In genomic region chr1:231867607-231868006, GRCh38 we compare ENCODE assay signal across 23 cellular contexts.
DNase-seq lines count a peak whose midpoint lies in the region; ATAC-seq and TF ChIP-seq lines count a peak whose summit lies in the region.
"Had no signal": no experiment of that assay in that cellular context is flagged by ENCODE, and none has a peak within 500 bp of the region (broad histone marks: within the 10 kb centered on the region; RNA-seq: fewer than 3 reads in every experiment).

No MANE protein-coding gene starts in this region.

- H2BK5ac ChIP-seq in IMR-90 (ENCODE audit: low read depth, low read length, poor library complexity, severe bottlenecking) = no peak overlapping the region

- H3K79me1 ChIP-seq in IMR-90 (ENCODE audit: low read depth in 1 of 2, low read length in 2 of 2) = no peaks in the 10 kb centered on the region

- no peak overlapping the region for H3K18ac ChIP-seq in IMR-90 (ENCODE audit: low read depth, low read length)

- CTCF ChIA-PET in IMR-90 (lab: Yijun Ruan, JAX) = interaction anchor here (1.2 to 1.4 kb wide), 2 partner anchors 190 to 762 kb away, joined by 3 to 4 read pairs; partner anchors contain the start of gene SIPA1L2
- CTCF ChIA-PET in WTC11 (lab: Charles Lee) = interaction anchor here (0.7 to 2.4 kb wide), 5 partner anchors 11 to 413 kb away, joined by 3 to 10 read pairs (median 4); no protein-coding TSS in a partner anchor

- no peak overlapping the region for H2BK15ac ChIP-seq in IMR-90 (ENCODE audit: low read depth, low read length)

- no peak overlapping the region for H4K8ac ChIP-seq in IMR-90 (ENCODE audit: low read depth in 2 of 2, low read length in 2 of 2)

- H4K91ac ChIP-seq in IMR-90 (ENCODE audit: insufficient read depth, low read depth, low read length) = no peak overlapping the region

- no peak overlapping the region for H3K14ac ChIP-seq in IMR-90 (replicated peaks; ENCODE audit: low read depth, low read length)

- TF ChIP-seq CTCF in AG10803 (conservative IDR thresholded peaks at IDR 0.05; ENCODE audit: low read length) = no peak
- TF ChIP-seq CTCF in IMR-90 (conservative IDR thresholded peaks at IDR 0.05; ENCODE audit: low read depth, low read length) = no peak
- no peak for TF ChIP-seq CTCF in chondrocyte (IDR thresholded peaks at IDR 0.05)
- TF ChIP-seq CTCF in fibroblast of villous mesenchyme (IDR thresholded peaks at IDR 0.05; ENCODE audit: insufficient read depth, low read depth, low read length) = no peak
- no peak for TF ChIP-seq CTCF in WTC11 (IDR thresholded peaks at IDR 0.05)

- H3K23ac ChIP-seq in IMR-90 (ENCODE audit: low read depth, low read length) = no peak overlapping the region

- no peaks in the 10 kb centered on the region for H3K27me3 ChIP-seq in IMR-90 (ENCODE audit: control insufficient read depth, insufficient read depth, low read length)
- H3K27me3 ChIP-seq: BLaER1 treated with 17β-estradiol and CSF1 and Interleukin-3, amounts not matched to agents 10 nM and 100 nM; body of pancreas; foreskin keratinocyte; heart left ventricle; upper lobe of right lung had no signal

- no peak overlapping the region for H3K9ac ChIP-seq in IMR-90 (ENCODE audit: low read depth, low read length)
- H3K9ac ChIP-seq: BLaER1 treated with 17β-estradiol and CSF1 and Interleukin-3, amounts not matched to agents 10 nM and 100 nM had no signal

- dilution Hi-C loops in IMR-90 (cut with HindIII; ENCODE audit: low sequenced_read_pairs, unreplicated experiment) = no loop called here

- no peaks in the 10 kb centered on the region for H4K20me1 ChIP-seq in IMR-90 (ENCODE audit: insufficient read depth, low read length)

- no TSS peak for BruUV-seq in IMR-90 (replicated peaks; lab: Mats Ljungman, UMichigan)

- in situ Hi-C loops in IMR-90 (cut with MboI; ENCODE audit: low sequenced_read_pairs) = no loop called here

- H3K4me1 ChIP-seq in IMR-90 (ENCODE audit: control insufficient read depth, insufficient read depth, low read length) = peaks cover 6% of the 10 kb centered on the region
- H3K4me1 ChIP-seq: body of pancreas, foreskin keratinocyte had no signal

- H2AK5ac ChIP-seq in IMR-90 (ENCODE audit: low read depth, low read length) = no peak overlapping the region

- no peaks in the 10 kb centered on the region for H3K27me3 Mint-ChIP-seq in chondrocyte (ENCODE audit: low read depth)
- H3K27me3 Mint-ChIP-seq in WTC11 (ENCODE audit: low read depth) = no peaks in the 10 kb centered on the region; the same call in none of the 2 replicates

- no peak overlapping the region for H3K4ac ChIP-seq in IMR-90 (ENCODE audit: low read depth, low read length)

- DNase-seq in AG10803 (ENCODE audit: low read depth) (peak; percentile 23), IMR-90 (peak; percentile 49), chondrocyte (ENCODE audit: low spot score) (no peak), fibroblast of villous mesenchyme (ENCODE audit: low read depth) (peak; percentile 15), NCI-H2227 treated with DMSO at 0.1 percent for 48 hours (lab: John Stamatoyannopoulos, UW) (no peak), NCI-H2227 (lab: John Stamatoyannopoulos, UW; ENCODE audit: unreplicated experiment) (no peak), WTC11 (ENCODE audit: low spot score) (no peak)
- DNase-seq: activated CD4-positive, alpha-beta T cell treated with anti-CD3 and anti-CD28 coated beads, Interleukin-2, amount 50 U/mL, for 48 hours; activated CD4-positive, CD25-positive, alpha-beta regulatory T cell treated with anti-CD3 and anti-CD28 coated beads, Interleukin-2, amount 50 U/mL, for 72 hours; activated T-cell treated with anti-CD3 and anti-CD28 coated beads, Interleukin-2, amount 50 U/mL, for 72 hours; body of pancreas; cerebellar nuclear complex; heart left ventricle; kidney; natural killer cell; NCI-H510A treated with DMSO at 0.1 percent for 48 hours; stimulated activated naive CD4-positive, alpha-beta T cell; T-helper 2 cell; upper lobe of right lung had no signal

- H2AK9ac ChIP-seq in IMR-90 (replicated peaks; ENCODE audit: low read depth, low read length, poor library complexity) = no peak overlapping the region

- peak overlapping the region; percentile 45; the same call in 1 of the 2 replicates for H3K27ac ChIP-seq in IMR-90 (ENCODE audit: insufficient read depth, low read length)
- H3K27ac ChIP-seq: BLaER1 treated with 17β-estradiol and CSF1 and Interleukin-3, amounts not matched to agents 10 nM and 100 nM; body of pancreas; foreskin keratinocyte; upper lobe of right lung had no signal

- no peak overlapping the region for H3K4me2 ChIP-seq in IMR-90 (ENCODE audit: low read depth, low read length)
- H3K4me2 ChIP-seq: smooth muscle cell had no signal

- no peak overlapping the region for H3K4me3 ChIP-seq in AG10803 (ENCODE audit: low read length)
- no peak overlapping the region for H3K4me3 ChIP-seq in IMR-90 (ENCODE audit: insufficient read depth, low read depth, low read length)
- no peak overlapping the region for H3K4me3 ChIP-seq in fibroblast of villous mesenchyme (ENCODE audit: low read depth, low read length)
- H3K4me3 ChIP-seq: BLaER1 treated with 17β-estradiol and CSF1 and Interleukin-3, amounts not matched to agents 10 nM and 100 nM; body of pancreas; heart left ventricle; smooth muscle cell; upper lobe of right lung had no signal

- no peak for TF ChIP-seq POLR2A in IMR-90 (IDR thresholded peaks at IDR 0.05; ENCODE audit: low read depth, low read length)

- H3K9me3 ChIP-seq in IMR-90 (ENCODE audit: control insufficient read depth, insufficient read depth, low read length) = no peaks in the 10 kb centered on the region
- H3K9me3 ChIP-seq: BLaER1 treated with 17β-estradiol and CSF1 and Interleukin-3, amounts not matched to agents 10 nM and 100 nM; body of pancreas; heart left ventricle; upper lobe of right lung had no signal

- H2BK120ac ChIP-seq in IMR-90 (ENCODE audit: low read depth, low read length) = peak overlapping the region; percentile 9

- no peak overlapping the region; the same call in 1 of the 2 replicates for H2BK20ac ChIP-seq in IMR-90 (ENCODE audit: low read depth, low read length)

- H3K27ac Mint-ChIP-seq in chondrocyte (ENCODE audit: unreplicated experiment) (peak overlapping the region; percentile 14), WTC11 (no peak overlapping the region)
- H3K27ac Mint-ChIP-seq: activated T-cell treated with anti-CD3 and anti-CD28 coated beads, Interleukin-2, amount 50 U/mL, for 72 hours had no signal

- H3K36me3 ChIP-seq in IMR-90 (ENCODE audit: control insufficient read depth, insufficient read depth, low read length) = no peaks in the 10 kb centered on the region
- H3K36me3 ChIP-seq: heart left ventricle, upper lobe of right lung had no signal

- H3K9me3 Mint-ChIP-seq in chondrocyte (ENCODE audit: low read depth) (no peaks in the 10 kb centered on the region), WTC11 (no peaks in the 10 kb centered on the region)
- H3K9me3 Mint-ChIP-seq: activated T-cell treated with anti-CD3 and anti-CD28 coated beads, Interleukin-2, amount 50 U/mL, for 72 hours; natural killer cell had no signal

- H2AFZ ChIP-seq in IMR-90 (replicated peaks; ENCODE audit: low read length, poor library complexity) = no peak overlapping the region

- no CpG with 5 or more reads among the region's 2 CpGs for WGBS in IMR-90 (ENCODE audit: extremely low coverage in 2 of 2, insufficient read length in 1 of 2), 2 experiments

- peaks cover 9% of the 10 kb centered on the region; the same call in 1 of the 2 replicates for H3K9me1 ChIP-seq in IMR-90 (ENCODE audit: insufficient read depth, low read length)

- H3K36me3 Mint-ChIP-seq in chondrocyte (ENCODE audit: low read depth) = peaks cover under 1% of the 10 kb centered on the region
- no peaks in the 10 kb centered on the region for H3K36me3 Mint-ChIP-seq in WTC11
- H3K36me3 Mint-ChIP-seq: natural killer cell had no signal

- ATAC-seq in IMR-90 (ENCODE audit: low read depth) (peak; percentile 67), WTC11 (no peak), HG03108 (IDR thresholded peaks at IDR 0.05; ENCODE audit: unreplicated experiment) (no peak)
- ATAC-seq: activated T-cell treated with anti-CD3 and anti-CD28 coated beads, Interleukin-2, amount 50 U/mL, for 72 hours; body of pancreas; upper lobe of right lung had no signal

- intact Hi-C loops in IMR-90 (cut with micrococcal nuclease) = loop anchor here (5.0 to 10.0 kb wide), 4 partner anchors 110 to 1375 kb away; no protein-coding TSS in a partner anchor

- no peak overlapping the region for H4K5ac ChIP-seq in IMR-90 (ENCODE audit: low read depth, low read length)

- H3K4me1 Mint-ChIP-seq in chondrocyte (ENCODE audit: low read depth) = peaks cover 32% of the 10 kb centered on the region
- H3K4me1 Mint-ChIP-seq in WTC11 = peaks cover 20% of the 10 kb centered on the region

- no peak overlapping the region for H3K4me3 Mint-ChIP-seq in chondrocyte (ENCODE audit: unreplicated experiment)
- H3K4me3 Mint-ChIP-seq in WTC11 = no peak overlapping the region
- H3K4me3 Mint-ChIP-seq: activated T-cell treated with anti-CD3 and anti-CD28 coated beads, Interleukin-2, amount 50 U/mL, for 72 hours; natural killer cell had no signal

- POLR2A ChIA-PET in IMR-90 (lab: Charles Lee; ENCODE audit: unreplicated experiment) = no interaction called here
- POLR2A ChIA-PET in WTC11 (lab: Charles Lee) = no interaction called here

- no peak for TF ChIP-seq RAD21 in IMR-90 (IDR thresholded peaks at IDR 0.05; ENCODE audit: low read length)

- no peak overlapping the region for H3K56ac ChIP-seq in IMR-90 (ENCODE audit: extremely low read depth, insufficient read depth, low read length)

TF ChIP-seq in IMR-90, 13 proteins besides CTCF, POLR2A, EP300 and RAD21:
- no peak for TF ChIP-seq RFX5 (IDR thresholded peaks at IDR 0.05; ENCODE audit: low read depth, low read length)
- no peak for TF ChIP-seq CEBPB (IDR thresholded peaks at IDR 0.05; ENCODE audit: low read depth, low read length)
- TF ChIP-seq MAFK (IDR thresholded peaks at IDR 0.05; ENCODE audit: low read depth, low read length) = peak; percentile 48; the same call in 1 of the 2 replicates
- TF ChIP-seq RCOR1 (IDR thresholded peaks at IDR 0.05; ENCODE audit: insufficient replicate concordance, low read length) = no peak

TF ChIP-seq in WTC11, 78 proteins besides CTCF, POLR2A, EP300 and RAD21 (continues in another document):
- TF ChIP-seq GRHL2 (CRISPR knock-in tag; IDR thresholded peaks at IDR 0.05; ENCODE audit: insufficient replicate concordance, severe bottlenecking) (no peak), OVOL2 (CRISPR knock-in tag; IDR thresholded peaks at IDR 0.05; ENCODE audit: borderline replicate concordance) (no peak), ZNF416 (CRISPR knock-in tag; IDR thresholded peaks at IDR 0.05) (no peak), ZBTB43 (CRISPR knock-in tag; IDR thresholded peaks at IDR 0.05) (no peak), EMX1 (CRISPR knock-in tag; IDR thresholded peaks at IDR 0.05) (no peak)

Comparison
In these comparisons a context has a peak if more than half of its experiments do, and no peak if none do; other contexts are left out.
1. DNase-seq: peak in AG10803 (single experiment), IMR-90 (single experiment) and fibroblast of villous mesenchyme (single experiment); none in chondrocyte (single experiment), NCI-H2227 treated with DMSO at 0.1 percent for 48 hours (single experiment), NCI-H2227 (single experiment) and WTC11 (single experiment).